ENCODE assay signal across 9 cellular contexts in the genomic region with DNA sequence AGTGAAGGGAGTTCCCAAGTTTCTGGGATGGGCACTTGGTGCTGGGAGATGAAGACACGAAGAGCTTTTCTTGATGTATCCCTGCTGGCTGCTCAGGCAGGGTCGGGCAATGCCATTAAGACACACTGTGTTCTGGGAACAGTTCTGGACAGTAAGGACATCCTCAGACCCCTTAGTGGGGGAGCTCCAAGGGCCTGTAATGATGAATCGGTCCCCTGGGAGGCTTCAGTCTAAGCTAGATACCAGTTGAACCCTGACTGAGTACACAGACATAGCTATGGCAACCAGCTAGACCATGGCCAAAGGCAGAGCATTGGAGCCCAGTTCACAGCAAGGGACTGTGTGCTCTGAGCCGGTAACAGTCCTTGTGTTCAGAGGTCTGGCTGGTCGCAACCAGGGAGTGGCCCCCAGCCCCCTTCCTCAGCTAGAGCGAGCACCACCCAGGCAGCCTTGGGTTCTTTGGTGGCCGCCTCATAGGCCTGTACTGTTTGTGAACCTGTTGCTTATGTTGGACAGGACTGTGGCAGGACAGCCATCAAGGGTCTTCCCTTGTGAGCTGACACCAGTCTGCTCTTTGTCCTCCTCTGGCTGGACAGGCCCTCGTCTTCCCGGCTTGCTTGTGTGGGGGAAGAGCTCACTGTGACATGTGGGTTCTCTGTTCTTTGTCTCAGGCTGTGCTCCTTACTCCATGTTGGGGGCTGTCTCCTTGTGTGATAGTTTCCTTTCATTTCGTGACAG. TPM values are rescaled to one million over a fixed set of nuclear protein-coding genes. Genes with fewer than 3 reads are reported as not detected.
DNase-seq lines count a peak whose midpoint lies in the region; ATAC-seq and TF ChIP-seq lines count a peak whose summit lies in the region.
"Had no signal": no experiment of that assay in that cellular context is flagged by ENCODE, and none has a peak within 500 bp of the region (broad histone marks: within the 10 kb centered on the region; RNA-seq: fewer than 3 reads in every experiment).

No MANE protein-coding gene starts in this region.

- peaks cover 51% of the 10 kb centered on the region for H3K36me3 Mint-ChIP-seq in activated CD8-positive, alpha-beta T cell treated with anti-CD3 and anti-CD28 coated beads, Interleukin-2, amount 10 ng/mL, durations not matched to agents 7 days and 5 days (ENCODE audit: low read depth)

- TF ChIP-seq CTCF in hepatocyte (IDR thresholded peaks at IDR 0.05; ENCODE audit: poor library complexity) = no peak

- H3K9me3 ChIP-seq in hepatocyte (ENCODE audit: low read depth) (no peaks in the 10 kb centered on the region), skeletal muscle tissue (ENCODE audit: control insufficient read depth in 3 of 3, low read length in 3 of 3) (no peaks in the 10 kb centered on the region)

- H3K27ac Mint-ChIP-seq in activated CD8-positive, alpha-beta T cell treated with anti-CD3 and anti-CD28 coated beads, Interleukin-2, amount 10 ng/mL, durations not matched to agents 7 days and 5 days = peak overlapping the region; percentile 79

- no peaks in the 10 kb centered on the region for H3K27me3 Mint-ChIP-seq in activated CD8-positive, alpha-beta T cell treated with anti-CD3 and anti-CD28 coated beads, Interleukin-2, amount 10 ng/mL, durations not matched to agents 7 days and 5 days (ENCODE audit: low read depth)

- H3K79me2 ChIP-seq in hepatocyte = peaks cover 89% of the 10 kb centered on the region

- no peaks in the 10 kb centered on the region for H3K27me3 ChIP-seq in H7 (ENCODE audit: control insufficient read depth, insufficient read depth, low read length)
- no peaks in the 10 kb centered on the region for H3K27me3 ChIP-seq in hepatocyte
- H3K27me3 ChIP-seq in skeletal muscle tissue (ENCODE audit: control insufficient read depth in 3 of 3, insufficient read depth in 3 of 3, low read length in 3 of 3) = no peaks in the 10 kb centered on the region

- no peak overlapping the region for H3K4me3 Mint-ChIP-seq in activated CD8-positive, alpha-beta T cell treated with anti-CD3 and anti-CD28 coated beads, Interleukin-2, amount 10 ng/mL, durations not matched to agents 7 days and 5 days

- no peak for ATAC-seq in activated CD8-positive, alpha-beta T cell treated with anti-CD3 and anti-CD28 coated beads, Interleukin-2, amount 10 ng/mL, durations not matched to agents 7 days and 5 days
- ATAC-seq in HG02973 (IDR thresholded peaks at IDR 0.05; ENCODE audit: unreplicated experiment) = no peak

- peaks cover 1% of the 10 kb centered on the region for H3K36me3 ChIP-seq in H7 (replicated peaks; ENCODE audit: control insufficient read depth, insufficient read depth, low read length)
- H3K36me3 ChIP-seq in hepatocyte (replicated peaks; ENCODE audit: insufficient read depth, low read depth) = no peaks in the 10 kb centered on the region
- peaks cover 8 to 20% (median 15%) of the 10 kb centered on the region in 3 donors for H3K36me3 ChIP-seq in skeletal muscle tissue (ENCODE audit: control insufficient read depth in 3 of 3, insufficient read depth in 3 of 3, low read length in 3 of 3)

- H2AFZ ChIP-seq in hepatocyte = no peak overlapping the region

- POLR2A ChIA-PET in activated CD8-positive, alpha-beta T cell treated with anti-CD3 and anti-CD28 coated beads, Interleukin-2, amount 10 ng/mL, durations not matched to agents 7 days and 5 days (lab: Charles Lee) = interaction anchor here (1.0 to 1.4 kb wide), 3 partner anchors 8 to 24 kb away, joined by 3 to 7 read pairs (median 5); no protein-coding TSS in a partner anchor

- H3K4me2 ChIP-seq in hepatocyte = peak overlapping the region; percentile 15
- H3K4me2 ChIP-seq: KMS-11 had no signal

- H3K4me3 ChIP-seq in H7 (ENCODE audit: insufficient read depth, low read depth, low read length) = no peak overlapping the region
- no peak overlapping the region for H3K4me3 ChIP-seq in hepatocyte
- H3K4me3 ChIP-seq in skeletal muscle tissue (ENCODE audit: low read length in 3 of 3) = peak overlapping the region in 1 of 3 donors; percentile 7

- 75% methylated on average over 10 of the region's 10 CpGs for WGBS in hepatocyte (ENCODE audit: low lambda C conversion rate, missing lambda C conversion rate)

- H3K4me1 ChIP-seq in hepatocyte (ENCODE audit: insufficient read depth) (peaks cover 35% of the 10 kb centered on the region), skeletal muscle tissue (ENCODE audit: control insufficient read depth in 3 of 3, insufficient read depth in 3 of 3, low read length in 3 of 3) (peaks cover 50 to 53% (median 51%) of the 10 kb centered on the region in 3 donors)

- H3K27ac ChIP-seq in hepatocyte (peak overlapping the region; percentile 93), skeletal muscle tissue (ENCODE audit: low read depth, low read length) (peak overlapping the region; percentile 78)

- peak overlapping the region in 2 of 3 donors; percentile 59 to 82 for H3K9ac ChIP-seq in skeletal muscle tissue (ENCODE audit: low read depth in 1 of 3, low read length in 3 of 3)
- H3K9ac ChIP-seq: KMS-11 had no signal

- H3K9me3 Mint-ChIP-seq in activated CD8-positive, alpha-beta T cell treated with anti-CD3 and anti-CD28 coated beads, Interleukin-2, amount 10 ng/mL, durations not matched to agents 7 days and 5 days (ENCODE audit: insufficient read depth) = no peaks in the 10 kb centered on the region

- CTCF ChIA-PET in activated CD8-positive, alpha-beta T cell treated with anti-CD3 and anti-CD28 coated beads, Interleukin-2, amount 10 ng/mL, durations not matched to agents 7 days and 5 days (lab: Charles Lee) = interaction anchor here (1.0 to 2.8 kb wide), 7 partner anchors 10 to 40 kb away, joined by 3 to 12 read pairs (median 4); a partner anchor contains a TSS

- DNase-seq in H7 (peak; percentile 36), hepatocyte (ENCODE audit: low spot score) (no peak), DMS114 treated with DMSO at 0.1 percent for 48 hours (lab: John Stamatoyannopoulos, UW; ENCODE audit: unreplicated experiment) (no peak), HUDEP-2 (lab: John Stamatoyannopoulos, UW; ENCODE audit: unreplicated experiment in 76 of 76) (no peak), HCEC 1CT (no peak)
- no peak for DNase-seq in activated CD8-positive, alpha-beta T cell treated with anti-CD3 and anti-CD28 coated beads, Interleukin-2, amount 10 ng/mL, durations not matched to agents 7 days and 5 days

- peaks cover 48% of the 10 kb centered on the region for H4K20me1 ChIP-seq in hepatocyte (ENCODE audit: insufficient read depth, poor library complexity, severe bottlenecking)

- peaks cover 61% of the 10 kb centered on the region for H3K4me1 Mint-ChIP-seq in activated CD8-positive, alpha-beta T cell treated with anti-CD3 and anti-CD28 coated beads, Interleukin-2, amount 10 ng/mL, durations not matched to agents 7 days and 5 days (ENCODE audit: low read depth)

- H3K9me2 ChIP-seq in hepatocyte (replicated peaks; ENCODE audit: insufficient read depth) = no peaks in the 10 kb centered on the region

RNA-seq across cellular contexts. Expression of a gene that starts 25.0 kb away (rescaled TPM):
- total RNA-seq in H7 (2014; rRNA removed; shearing (Covaris generic)) = 24.4 and 25.3 TPM in 2 replicates
- 100 to 1,000 TPM; 155 to 161 TPM for total RNA-seq in activated CD8-positive, alpha-beta T cell treated with anti-CD3 and anti-CD28 coated beads, Interleukin-2, amount 10 ng/mL, durations not matched to agents 7 days and 5 days
- total RNA-seq in hepatocyte (19.7 and 31.5 TPM in 2 replicates), skeletal muscle tissue (16.7 TPM)
- polyA plus RNA-seq in hepatocyte = 53.1 and 53.2 TPM in 2 replicates

RNA-seq across cellular contexts. Expression of a gene that starts 36.8 kb away (rescaled TPM):
- total RNA-seq in H7 (2014; rRNA removed; shearing (Covaris generic)) = 21.4 and 28.9 TPM in 2 replicates
- 10 to 100 TPM; 29.2 to 30.1 TPM for total RNA-seq in activated CD8-positive, alpha-beta T cell treated with anti-CD3 and anti-CD28 coated beads, Interleukin-2, amount 10 ng/mL, durations not matched to agents 7 days and 5 days
- 32.5 and 38.0 TPM in 2 replicates for total RNA-seq in hepatocyte
- polyA plus RNA-seq in hepatocyte = 20.5 and 23.6 TPM in 2 replicates
- total RNA-seq in skeletal muscle tissue = 35.5 TPM
